ENCODE assay signal across 11 cellular contexts in genomic region chr3:172717493-172718088, GRCh38. TPM values are rescaled to one million over a fixed set of nuclear protein-coding genes. Genes with fewer than 3 reads are reported as not detected.
A peak's percentile ranks its signal among the peaks of the same experiment; 100 is the strongest.
DNase-seq lines count a peak whose midpoint lies in the region; ATAC-seq, FAIRE-seq and TF ChIP-seq lines count a peak whose summit lies in the region.
"Had no signal": no experiment of that assay in that cellular context is flagged by ENCODE, and none has a peak within 500 bp of the region (broad histone marks: within the 10 kb centered on the region; RNA-seq: fewer than 3 reads in every experiment).

No MANE protein-coding gene starts in this region.

- no peak overlapping the region for H2AFZ ChIP-seq in MM.1S (ENCODE audit: low read length)
- H2AFZ ChIP-seq in K562 (ENCODE audit: low read depth, low read length), result no peak overlapping the region; the same call in 1 of the 2 replicates

- no peaks in the 10 kb centered on the region for H3K79me2 ChIP-seq in MM.1S (ENCODE audit: low read length)
- H3K79me2 ChIP-seq in K562 (ENCODE audit: control insufficient read depth, insufficient read depth, low read length), result no peaks in the 10 kb centered on the region

- H3K36me3 ChIP-seq in MM.1S (replicated peaks; ENCODE audit: insufficient read depth, low read length) (no peaks in the 10 kb centered on the region), K562 (ENCODE audit: control insufficient read depth, insufficient read depth, low read length) (no peaks in the 10 kb centered on the region), ovary (no peaks in the 10 kb centered on the region)
- H3K36me3 ChIP-seq: neutrophil had no signal

- no peaks in the 10 kb centered on the region for H3K9me2 ChIP-seq in MM.1S (replicated peaks; ENCODE audit: insufficient read depth, low read length)

- TF ChIP-seq POLR2A in K562 (conservative IDR thresholded peaks at IDR 0.05) (no peak), ovary (IDR thresholded peaks at IDR 0.05) (no peak)

- in situ Hi-C loops in K562 (cut with MboI), result no loop called here

- peak; percentile 82 for ATAC-seq in K562
- ATAC-seq in HG02938 (IDR thresholded peaks at IDR 0.05; ENCODE audit: unreplicated experiment), result no peak
- ATAC-seq: stimulated activated naive CD8-positive, alpha-beta T cell treated with anti-CD3 and anti-CD28 coated beads, Interleukin-15, Interleukin-2, amounts not matched to agents 100 U/mL and 50 U/mL, for 24 hours had no signal

- intact Hi-C loops in K562 (cut with micrococcal nuclease) (no loop called here), ovary (cut with DNase I) (no loop called here), dorsolateral prefrontal cortex (cut with DNase I) (no loop called here)

- no peaks in the 10 kb centered on the region for H3K9me1 ChIP-seq in K562 (ENCODE audit: control insufficient read depth, insufficient read depth, low read length)

- H3K27me3 ChIP-seq in MM.1S (replicated peaks; ENCODE audit: insufficient read depth, low read length), result no peaks in the 10 kb centered on the region
- no peaks in the 10 kb centered on the region for H3K27me3 ChIP-seq in K562 (ENCODE audit: control insufficient read depth in 2 of 2, insufficient read depth in 2 of 2, low read length in 2 of 2)
- no peaks in the 10 kb centered on the region for H3K27me3 ChIP-seq in ovary
- no peaks in the 10 kb centered on the region for H3K27me3 ChIP-seq in dorsolateral prefrontal cortex
- H3K27me3 ChIP-seq: neutrophil had no signal

- no peaks in the 10 kb centered on the region for H3F3A ChIP-seq in MM.1S (ENCODE audit: insufficient read depth, low read length)

- H4K20me1 ChIP-seq in MM.1S (ENCODE audit: insufficient read depth, low read length), result no peaks in the 10 kb centered on the region
- H4K20me1 ChIP-seq in K562 (replicated peaks; ENCODE audit: control insufficient read depth, insufficient read depth, low read length), result no peaks in the 10 kb centered on the region

- 8% methylated on average over 4 of the region's 4 CpGs for WGBS in K562 (ENCODE audit: insufficient coverage, low coverage, missing lambda C conversion rate)
- WGBS in ovary, 3 donors, result 77 to 82% (median 80%) methylated on average over 4 of the region's 4 CpGs

- CTCF ChIA-PET in K562 (lab: Yijun Ruan, JAX; ENCODE audit: low intra/inter-chr PET ratio), result interaction anchor here (0.6 kb wide), 1 partner anchor 1071 kb away, joined by 3 read pairs; no protein-coding TSS in a partner anchor

- no peak overlapping the region for H3K4me3 ChIP-seq in MM.1S (ENCODE audit: low read length)
- H3K4me3 ChIP-seq in K562, result no peak overlapping the region
- no peak overlapping the region for H3K4me3 ChIP-seq in retinal pigment epithelial cell (ENCODE audit: low read length)
- no peak overlapping the region for H3K4me3 ChIP-seq in ovary
- no peak overlapping the region for H3K4me3 ChIP-seq in dorsolateral prefrontal cortex

- peak; percentile 22 for DNase-seq in SKM-1 treated with dmso at 0.1 percent for 144 hours (lab: John Stamatoyannopoulos, UW; ENCODE audit: unreplicated experiment)
- DNase-seq in SKM-1 (lab: John Stamatoyannopoulos, UW; ENCODE audit: unreplicated experiment), result no peak
- peak; percentile 35 for DNase-seq in MM.1S
- peak in 1 of 4 experiments; percentile 21 for DNase-seq in K562 (ENCODE audit: extremely low read depth in 1 of 4, low spot score in 3 of 4)
- DNase-seq in retinal pigment epithelial cell (ENCODE audit: low read depth), result no peak
- no peak for DNase-seq in ovary
- DNase-seq in dorsolateral prefrontal cortex, result no peak
- DNase-seq: NCI-H2081 treated with DMSO at 0.1 percent for 48 hours; stimulated activated naive CD8-positive, alpha-beta T cell treated with anti-CD3 and anti-CD28 coated beads, Interleukin-15, Interleukin-2, amounts not matched to agents 100 U/mL and 50 U/mL, for 24 hours had no signal

- no peak overlapping the region for H3K4me2 ChIP-seq in MM.1S (ENCODE audit: low read depth, low read length)
- H3K4me2 ChIP-seq in K562 (ENCODE audit: insufficient read depth, low read length), result no peak overlapping the region

- TF ChIP-seq CTCF in MM.1S (IDR thresholded peaks at IDR 0.05; ENCODE audit: low read length) (peak; percentile 44), K562 (IDR thresholded peaks at IDR 0.05 in 2 of 3, conservative IDR thresholded peaks at IDR 0.05 in 1 of 3; ENCODE audit: insufficient read depth in 2 of 3, low read depth in 1 of 3, low read length in 3 of 3) (peak in 2 of 3 experiments; percentile 53 to 57; a peak in 5 of 6 replicates), retinal pigment epithelial cell (conservative IDR thresholded peaks at IDR 0.05; ENCODE audit: low read depth, low read length) (peak; percentile 22), ovary (IDR thresholded peaks at IDR 0.05) (no peak), dorsolateral prefrontal cortex (IDR thresholded peaks at IDR 0.05 in 54 of 56, conservative IDR thresholded peaks at IDR 0.05 in 2 of 56; ENCODE audit: low read depth in 1 of 56, partially characterized antibody in 56 of 56) (peak in 17 of 56 donors; percentile 7 to 34 (median 17))

- no peak overlapping the region for H3K9ac ChIP-seq in MM.1S (ENCODE audit: low read length)
- no peak overlapping the region for H3K9ac ChIP-seq in K562 (ENCODE audit: insufficient read depth in 1 of 2, low read depth in 2 of 2, low read length in 2 of 2)

- no TSS peak for BruUV-seq in K562 (replicated peaks; lab: Mats Ljungman, UMichigan)

- FAIRE-seq in K562 (lab: Jason Lieb, UNC), result peak; percentile 23

- H3K9me3 ChIP-seq in MM.1S (replicated peaks; ENCODE audit: insufficient read depth, low read length) (no peaks in the 10 kb centered on the region), K562 (replicated peaks; ENCODE audit: control insufficient read depth, insufficient read depth, low read depth, low read length) (no peaks in the 10 kb centered on the region), ovary (no peaks in the 10 kb centered on the region)
- H3K9me3 ChIP-seq: neutrophil had no signal

- TF ChIP-seq EP300 in K562 (IDR thresholded peaks at IDR 0.05; ENCODE audit: low read length), result no peak
- no peak for TF ChIP-seq EP300 in ovary (IDR thresholded peaks at IDR 0.05)

- no peak overlapping the region for H3K27ac ChIP-seq in MM.1S (ENCODE audit: low read length)
- no peak overlapping the region for H3K27ac ChIP-seq in K562 (ENCODE audit: extremely low read depth, low read depth, low read length)
- no peak overlapping the region for H3K27ac ChIP-seq in ovary
- no peak overlapping the region for H3K27ac ChIP-seq in dorsolateral prefrontal cortex

- H3K4me1 ChIP-seq in MM.1S (ENCODE audit: low read length) (no peaks in the 10 kb centered on the region), K562 (replicated peaks in 1 of 2; ENCODE audit: control insufficient read depth in 2 of 2, insufficient read depth in 2 of 2, low read length in 2 of 2) (no peaks in the 10 kb centered on the region), ovary (ENCODE audit: insufficient read depth) (no peaks in the 10 kb centered on the region)

- POLR2A ChIA-PET in K562 (lab: Yijun Ruan, JAX), result interaction anchor here (0.6 to 1.1 kb wide), 5 partner anchors 8 to 33 kb away, joined by 3 to 4 read pairs (median 3); partner anchors contain the start of gene ECT2

- TF ChIP-seq RAD21 in K562 (CRISPR knock-in tag; conservative IDR thresholded peaks at IDR 0.05 in 1 of 2, IDR thresholded peaks at IDR 0.05 in 1 of 2), result peak in 1 of 2 experiments; percentile 25; a peak in 1 of 4 replicates

RNA-seq across cellular contexts. Expression of gene NCEH1, which starts 6.7 kb away (rescaled TPM):
- 3.5 and 4.7 TPM in 2 replicates for total RNA-seq in K562 (2011; cell fraction: chromatin; rRNA removed; ENCODE audit: low replicate concordance)
- total RNA-seq in K562 (2011; cell fraction: nucleolus; rRNA removed), result 7.6 and 9.3 TPM in 2 replicates
- total RNA-seq in K562 (2011; cell fraction: nucleoplasm; rRNA removed), result 4.1 and 6.2 TPM in 2 replicates
- total RNA-seq in K562 (2014; rRNA removed) (1.4 and 1.6 TPM in 2 replicates), K562 (2014; rRNA removed; fragmentation: Illumina TruSeq; extraction: Trizol) (2.8 and 4.0 TPM in 2 replicates), K562 (2015; rRNA removed; fragmentation: Illumina TruSeq; extraction: Trizol) (2.9 and 3.1 TPM in 2 replicates), K562 (2021) (5.0 and 5.2 TPM in 2 replicates), ovary (1 to 10 TPM; 3.5 to 6.9 (median 4.5) TPM), dorsolateral prefrontal cortex (100 to 1,000 TPM in 31 of 120 experiments, 10 to 100 TPM in 89; 23.9 to 144 (median 88.4) TPM)
- polyA plus RNA-seq in K562 (2011; rRNA removed) (2.5 and 3.1 TPM in 2 replicates), K562 (2014; fragmentation: Illumina TruSeq; extraction: Trizol) (3.3 and 3.9 TPM in 2 replicates), K562 (2014; fragmentation: Nextera tagmentation; extraction: Ambion mirVana) (1 to 10 TPM; 1.3 to 3.0 TPM), K562 (2014; rRNA removed) (1.8 and 2.8 TPM in 2 replicates), ovary (10 to 100 TPM in 1 of 2 donors, 1 to 10 TPM in 1; 1.4 to 15.8 TPM)
- polyA plus RNA-seq in K562 (2011; cell fraction: cytosol; rRNA removed), result 1.5 and 1.8 TPM in 2 replicates
- 1.7 and 2.6 TPM in 2 replicates for polyA plus RNA-seq in K562 (2011; cell fraction: nucleus; rRNA removed)
- 2.8 and 3.6 TPM in 2 replicates for polyA plus RNA-seq in K562 (2012)
- 4.3 and 4.9 TPM in 2 replicates for polyA minus RNA-seq in K562 (2011; rRNA and poly(A)+ RNA removed)
- 2.5 and 2.7 TPM in 2 replicates for polyA minus RNA-seq in K562 (2011; cell fraction: cytosol; rRNA and poly(A)+ RNA removed)
- polyA minus RNA-seq in K562 (2011; cell fraction: nucleus; rRNA and poly(A)+ RNA removed), result 5.5 and 7.8 TPM in 2 replicates

RNA-seq across cellular contexts. Expression of gene ECT2, which starts 32.9 kb away (rescaled TPM):
- 23.1 and 105 TPM in 2 replicates for total RNA-seq in K562 (2011; cell fraction: chromatin; rRNA removed; ENCODE audit: low replicate concordance)
- total RNA-seq in K562 (2011; cell fraction: nucleolus; rRNA removed), result 12.8 and 20.9 TPM in 2 replicates
- 31.7 and 50.8 TPM in 2 replicates for total RNA-seq in K562 (2011; cell fraction: nucleoplasm; rRNA removed)
- 24.0 and 26.0 TPM in 2 replicates for total RNA-seq in K562 (2014; rRNA removed)
- total RNA-seq in K562 (2014; rRNA removed; fragmentation: Illumina TruSeq; extraction: Trizol), result 50.1 and 57.7 TPM in 2 replicates
- 44.1 and 46.0 TPM in 2 replicates for total RNA-seq in K562 (2015; rRNA removed; fragmentation: Illumina TruSeq; extraction: Trizol)
- 38.7 and 40.8 TPM in 2 replicates for total RNA-seq in K562 (2021)
- polyA plus RNA-seq in K562 (2011; rRNA removed), result 42.2 and 53.0 TPM in 2 replicates
- 5.8 and 11.8 TPM in 2 replicates for polyA plus RNA-seq in K562 (2011; cell fraction: cytosol; rRNA removed)
- 33.4 and 51.5 TPM in 2 replicates for polyA plus RNA-seq in K562 (2011; cell fraction: nucleus; rRNA removed)
- polyA plus RNA-seq in K562 (2012), result 19.3 and 20.5 TPM in 2 replicates
- 32.3 and 36.5 TPM in 2 replicates for polyA plus RNA-seq in K562 (2014; fragmentation: Illumina TruSeq; extraction: Trizol)
- 10 to 100 TPM; 19.0 to 33.6 TPM for polyA plus RNA-seq in K562 (2014; fragmentation: Nextera tagmentation; extraction: Ambion mirVana)
- polyA plus RNA-seq in K562 (2014; rRNA removed), result 20.4 and 26.5 TPM in 2 replicates
- polyA minus RNA-seq in K562 (2011; rRNA and poly(A)+ RNA removed), result 58.0 and 63.6 TPM in 2 replicates
- 19.6 and 28.1 TPM in 2 replicates for polyA minus RNA-seq in K562 (2011; cell fraction: cytosol; rRNA and poly(A)+ RNA removed)
- polyA minus RNA-seq in K562 (2011; cell fraction: nucleus; rRNA and poly(A)+ RNA removed), result 40.1 and 71.8 TPM in 2 replicates
- total RNA-seq in ovary, result 10 to 100 TPM in 1 of 7 donors, 1 to 10 TPM in 6; 1.5 to 11.7 (median 2.2) TPM
- 1 to 10 TPM; 1.7 to 4.0 TPM for polyA plus RNA-seq in ovary
- 10 to 100 TPM in 86 of 120 experiments, 1 to 10 TPM in 34; 4.8 to 19.2 (median 11.8) TPM for total RNA-seq in dorsolateral prefrontal cortex

Comparison
In these comparisons a context has a peak if more than half of its experiments do, and no peak if none do; other contexts are left out.
1. DNase-seq: peak in SKM-1 treated with dmso at 0.1 percent for 144 hours (single experiment) and MM.1S (single experiment); none in SKM-1 (single experiment), retinal pigment epithelial cell (single experiment), ovary (0 of 5) and dorsolateral prefrontal cortex (0 of 10).
2. CTCF ChIP-seq: peak in MM.1S (single experiment), K562 (2 of 3) and retinal pigment epithelial cell (single experiment); none in ovary (0 of 3).